In the genomic region with DNA sequence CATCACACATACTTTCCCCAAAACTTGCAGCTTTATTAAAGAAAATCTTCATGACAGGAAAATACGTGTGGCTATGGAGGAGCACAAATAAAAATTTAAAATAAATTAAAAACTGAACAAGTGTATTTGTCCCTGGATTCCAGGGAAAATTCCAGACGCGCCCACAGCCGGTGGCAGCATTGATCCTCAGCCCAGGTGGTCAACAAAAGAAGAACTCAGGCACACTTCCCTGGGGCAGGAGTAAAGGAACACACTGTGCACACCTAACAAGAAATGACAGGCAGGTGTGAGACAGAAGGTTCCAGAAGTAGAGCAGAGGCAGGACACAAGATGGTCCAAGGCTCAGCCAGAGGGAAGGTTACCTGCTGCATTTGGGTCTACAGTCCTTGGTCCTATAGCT, we compare ENCODE assay signal across 43 cellular contexts. TPM values are rescaled to one million over a fixed set of nuclear protein-coding genes. Genes with fewer than 3 reads are reported as not detected.
"Had no signal": no experiment of that assay in that cellular context is flagged by ENCODE, and none has a peak within 500 bp of the region (broad histone marks: within the 10 kb centered on the region; RNA-seq: fewer than 3 reads in every experiment).

No MANE protein-coding gene starts in this region.

- H3K27me3 ChIP-seq: adrenal gland, ascending aorta, body of pancreas, brain microvascular endothelial cell had no signal

- H3K27ac Mint-ChIP-seq: activated naive CD4-positive, alpha-beta T cell treated with anti-CD3 and anti-CD28 coated beads for 36 hours; activated naive CD4-positive, alpha-beta T cell treated with anti-CD3 and anti-CD28 coated beads, Interleukin-2, amount 10 ng/mL, durations not matched to agents 7 days and 5 days; activated naive CD4-positive, alpha-beta T cell treated with anti-CD3 and anti-CD28 coated beads, Interleukin-2, amount 50 U/mL, for 24 hours; activated naive CD4-positive, alpha-beta T cell treated with anti-CD3 and anti-CD28 coated beads, Interleukin-2, amount 50 U/mL, for 72 hours; activated naive CD8-positive, alpha-beta T cell; activated naive CD8-positive, alpha-beta T cell treated with anti-CD3 and anti-CD28 coated beads for 36 hours; activated naive CD8-positive, alpha-beta T cell treated with anti-CD3 and anti-CD28 coated beads, Interleukin-2, amount 10 ng/mL, durations not matched to agents 7 days and 5 days; activated naive CD8-positive, alpha-beta T cell treated with anti-CD3 and anti-CD28 coated beads, Interleukin-2, amount 50 U/mL, for 24 hours; activated T-cell treated with anti-CD3 and anti-CD28 coated beads, Interleukin-2, amount 50 U/mL, for 24 hours; activated T-cell treated with anti-CD3 and anti-CD28 coated beads, Interleukin-2, amount 50 U/mL, for 72 hours; activated T-helper 1 cell treated with anti-CD3 and anti-CD28 coated beads, Interleukin-12 subunit alpha, Interleukin-12 subunit beta, Interleukin-2, Interleukin-4 antibody, amounts not matched to agents 30 ng/mL and 10 ng/mL and 1 ng/mL, durations not matched to agents 14 hours and 24 hours and 36 hours; activated T-helper 17 cell treated with anti-CD3 and anti-CD28 coated beads, Interleukin-2, amount 50 U/mL, for 72 hours; activated T-helper 2 cell treated with anti-CD3 and anti-CD28 coated beads, Interferon-gamma antibody, Interleukin-2, Interleukin-4, amounts not matched to agents 10 μg/mL and 5 μg/mL and 100 μg/mL, durations not matched to agents 14 hours and 24 hours and 36 hours; brain had no signal

- H3K36me3 ChIP-seq: adrenal gland, ascending aorta, brain microvascular endothelial cell, breast epithelium, cardiac muscle cell had no signal

- FAIRE-seq: astrocyte, bronchial epithelial cell had no signal

- H3K4me3 Mint-ChIP-seq: activated naive CD4-positive, alpha-beta T cell treated with anti-CD3 and anti-CD28 coated beads for 36 hours; activated naive CD4-positive, alpha-beta T cell treated with anti-CD3 and anti-CD28 coated beads, Interleukin-2, amount 10 ng/mL, durations not matched to agents 7 days and 5 days; activated naive CD4-positive, alpha-beta T cell treated with anti-CD3 and anti-CD28 coated beads, Interleukin-2, amount 50 U/mL, for 24 hours; activated naive CD8-positive, alpha-beta T cell; activated naive CD8-positive, alpha-beta T cell treated with anti-CD3 and anti-CD28 coated beads for 36 hours; activated naive CD8-positive, alpha-beta T cell treated with anti-CD3 and anti-CD28 coated beads, Interleukin-2, amount 10 ng/mL, durations not matched to agents 7 days and 5 days; activated naive CD8-positive, alpha-beta T cell treated with anti-CD3 and anti-CD28 coated beads, Interleukin-2, amount 50 U/mL, for 24 hours; activated T-cell treated with anti-CD3 and anti-CD28 coated beads, Interleukin-2, amount 50 U/mL, for 24 hours; activated T-cell treated with anti-CD3 and anti-CD28 coated beads, Interleukin-2, amount 50 U/mL, for 4 hours; activated T-cell treated with anti-CD3 and anti-CD28 coated beads, Interleukin-2, amount 50 U/mL, for 72 hours; activated T-helper 1 cell treated with anti-CD3 and anti-CD28 coated beads, Interleukin-12 subunit alpha, Interleukin-12 subunit beta, Interleukin-2, Interleukin-4 antibody, amounts not matched to agents 30 ng/mL and 10 ng/mL and 1 ng/mL, durations not matched to agents 14 hours and 24 hours and 36 hours; activated T-helper 17 cell treated with anti-CD3 and anti-CD28 coated beads, Interleukin-2, amount 50 U/mL, for 72 hours; brain; central memory CD8-positive, alpha-beta T cell had no signal

- DNase-seq: activated effector memory CD4-positive, alpha-beta T cell treated with anti-CD3 and anti-CD28 coated beads, Interleukin-2, amount 50 U/mL, for 16 hours; activated effector memory CD4-positive, alpha-beta T cell treated with Interleukin-2 at 50 U/mL for 16 hours; activated gamma-delta T cell; activated gamma-delta T cell treated with Interleukin-2 at 50 U/mL for 16 hours; activated naive CD4-positive, alpha-beta T cell; activated naive CD4-positive, alpha-beta T cell treated with anti-CD3 and anti-CD28 coated beads for 36 hours; activated naive CD4-positive, alpha-beta T cell treated with anti-CD3 and anti-CD28 coated beads, Interleukin-2, amount 10 ng/mL, durations not matched to agents 7 days and 5 days; activated naive CD4-positive, alpha-beta T cell treated with anti-CD3 and anti-CD28 coated beads, Interleukin-2, amount 50 U/mL, for 16 hours; activated naive CD4-positive, alpha-beta T cell treated with Interleukin-2 at 50 U/mL for 16 hours; activated naive CD8-positive, alpha-beta T cell treated with anti-CD3 and anti-CD28 coated beads for 36 hours; activated naive CD8-positive, alpha-beta T cell treated with anti-CD3 and anti-CD28 coated beads, Interleukin-2, amount 10 ng/mL, durations not matched to agents 7 days and 5 days; activated naive CD8-positive, alpha-beta T cell treated with anti-CD3 and anti-CD28 coated beads, Interleukin-2, amount 50 U/mL, for 24 hours; activated T-cell treated with anti-CD3 and anti-CD28 coated beads for 4 hours; activated T-cell treated with anti-CD3 and anti-CD28 coated beads, Interleukin-2, amount 50 U/mL, for 1 hour; activated T-cell treated with anti-CD3 and anti-CD28 coated beads, Interleukin-2, amount 50 U/mL, for 24 hours; activated T-cell treated with anti-CD3 and anti-CD28 coated beads, Interleukin-2, amount 50 U/mL, for 4 hours; activated T-cell treated with anti-CD3 and anti-CD28 coated beads, Interleukin-2, amount 50 U/mL, for 48 hours; activated T-cell treated with anti-CD3 and anti-CD28 coated beads, Interleukin-2, amount 50 U/mL, for 72 hours; adrenal gland; amniotic stem cell; amygdala; anterior cingulate cortex; aorta; body of pancreas; brain microvascular endothelial cell; caudate nucleus; central memory CD4-positive, alpha-beta T cell; cerebellar nuclear complex had no signal

- H3K4me1 ChIP-seq: adrenal gland, ascending aorta, body of pancreas, breast epithelium had no signal

- H3K27ac ChIP-seq: adrenal gland, ascending aorta, body of pancreas, brain microvascular endothelial cell, breast epithelium, cardiac muscle cell had no signal

- H3K4me1 Mint-ChIP-seq: activated naive CD4-positive, alpha-beta T cell treated with anti-CD3 and anti-CD28 coated beads, Interleukin-2, amount 10 ng/mL, durations not matched to agents 7 days and 5 days; activated naive CD4-positive, alpha-beta T cell treated with anti-CD3 and anti-CD28 coated beads, Interleukin-2, amount 50 U/mL, for 24 hours; activated naive CD8-positive, alpha-beta T cell treated with anti-CD3 and anti-CD28 coated beads for 36 hours; activated naive CD8-positive, alpha-beta T cell treated with anti-CD3 and anti-CD28 coated beads, Interleukin-2, amount 10 ng/mL, durations not matched to agents 7 days and 5 days; activated naive CD8-positive, alpha-beta T cell treated with anti-CD3 and anti-CD28 coated beads, Interleukin-2, amount 50 U/mL, for 24 hours; activated T-helper 17 cell treated with anti-CD3 and anti-CD28 coated beads, Interleukin-2, amount 50 U/mL, for 72 hours; brain; central memory CD8-positive, alpha-beta T cell had no signal

- ATAC-seq: activated naive CD4-positive, alpha-beta T cell treated with anti-CD3 and anti-CD28 coated beads, Interleukin-2, amount 50 U/mL, for 72 hours; activated naive CD8-positive, alpha-beta T cell treated with anti-CD3 and anti-CD28 coated beads, Interleukin-2, amount 50 U/mL, for 24 hours; activated T-cell treated with anti-CD3 and anti-CD28 coated beads, Interleukin-2, amount 50 U/mL, for 4 hours; activated T-cell treated with anti-CD3 and anti-CD28 coated beads, Interleukin-2, amount 50 U/mL, for 72 hours; activated T-helper 17 cell treated with anti-CD3 and anti-CD28 coated beads, Interleukin-2, amount 50 U/mL, for 72 hours; body of pancreas had no signal

- H3K4me3 ChIP-seq: adrenal gland, ascending aorta, body of pancreas, breast epithelium, cardiac muscle cell had no signal

- H3K9me3 ChIP-seq: adrenal gland, ascending aorta, body of pancreas, breast epithelium had no signal

- H3K9me3 Mint-ChIP-seq: activated naive CD8-positive, alpha-beta T cell treated with anti-CD3 and anti-CD28 coated beads for 36 hours; activated T-helper 1 cell treated with anti-CD3 and anti-CD28 coated beads, Interleukin-12 subunit alpha, Interleukin-12 subunit beta, Interleukin-2, Interleukin-4 antibody, amounts not matched to agents 30 ng/mL and 10 ng/mL and 1 ng/mL, durations not matched to agents 14 hours and 24 hours and 36 hours; activated T-helper 2 cell treated with anti-CD3 and anti-CD28 coated beads, Interferon-gamma antibody, Interleukin-2, Interleukin-4, amounts not matched to agents 10 μg/mL and 5 μg/mL and 100 μg/mL, durations not matched to agents 14 hours and 24 hours and 36 hours had no signal

- H3K27me3 Mint-ChIP-seq: activated naive CD4-positive, alpha-beta T cell treated with anti-CD3 and anti-CD28 coated beads, Interleukin-2, amount 10 ng/mL, durations not matched to agents 7 days and 5 days; activated naive CD8-positive, alpha-beta T cell treated with anti-CD3 and anti-CD28 coated beads, Interleukin-2, amount 10 ng/mL, durations not matched to agents 7 days and 5 days; central memory CD8-positive, alpha-beta T cell had no signal

- H3K36me3 Mint-ChIP-seq: activated naive CD4-positive, alpha-beta T cell treated with anti-CD3 and anti-CD28 coated beads, Interleukin-2, amount 10 ng/mL, durations not matched to agents 7 days and 5 days; activated naive CD4-positive, alpha-beta T cell treated with anti-CD3 and anti-CD28 coated beads, Interleukin-2, amount 50 U/mL, for 24 hours; activated naive CD8-positive, alpha-beta T cell; activated naive CD8-positive, alpha-beta T cell treated with anti-CD3 and anti-CD28 coated beads for 36 hours; activated naive CD8-positive, alpha-beta T cell treated with anti-CD3 and anti-CD28 coated beads, Interleukin-2, amount 10 ng/mL, durations not matched to agents 7 days and 5 days; brain had no signal

RNA-seq across cellular contexts. Expression of gene FOXA2, which starts 36.3 kb away (rescaled TPM):
- total RNA-seq: activated naive CD4-positive, alpha-beta T cell treated with anti-CD3 and anti-CD28 coated beads for 36 hours; activated naive CD4-positive, alpha-beta T cell treated with anti-CD3 and anti-CD28 coated beads, Interleukin-2, amount 50 U/mL, for 72 hours; activated naive CD8-positive, alpha-beta T cell treated with anti-CD3 and anti-CD28 coated beads for 36 hours; activated naive CD8-positive, alpha-beta T cell treated with anti-CD3 and anti-CD28 coated beads, Interleukin-2, amount 10 ng/mL, durations not matched to agents 7 days and 5 days; activated T-cell treated with anti-CD3 and anti-CD28 coated beads, Interleukin-2, amount 50 U/mL, for 4 hours; activated T-cell treated with anti-CD3 and anti-CD28 coated beads, Interleukin-2, amount 50 U/mL, for 72 hours; activated T-helper 1 cell treated with anti-CD3 and anti-CD28 coated beads, Interleukin-12 subunit alpha, Interleukin-12 subunit beta, Interleukin-2, Interleukin-4 antibody, amounts not matched to agents 30 ng/mL and 10 ng/mL and 1 ng/mL, durations not matched to agents 14 hours and 24 hours and 36 hours; activated T-helper 17 cell treated with anti-CD3 and anti-CD28 coated beads, Interleukin-2, amount 50 U/mL, for 72 hours; activated T-helper 2 cell treated with anti-CD3 and anti-CD28 coated beads, Interferon-gamma antibody, Interleukin-2, Interleukin-4, amounts not matched to agents 10 μg/mL and 5 μg/mL and 100 μg/mL, durations not matched to agents 14 hours and 24 hours and 36 hours; adrenal gland; aorta; ascending aorta; astrocyte; breast epithelium; cardiac septum; cerebellum had no signal
- polyA plus RNA-seq: adrenal gland, cardiac muscle cell had no signal
